In genomic region chr12:45655186-45655585, GRCh38 we compare ENCODE assay signal across 8 cellular contexts.
DNase-seq lines count a peak whose midpoint lies in the region; ATAC-seq and TF ChIP-seq lines count a peak whose summit lies in the region.

No MANE protein-coding gene starts in this region.

- H3K36me3 Mint-ChIP-seq in activated naive CD8-positive, alpha-beta T cell treated with anti-CD3 and anti-CD28 coated beads, Interleukin-2, amount 50 U/mL, for 24 hours (ENCODE audit: low read depth): no peaks in the 10 kb centered on the region

- CTCF ChIA-PET in RWPE1 (lab: Yijun Ruan, JAX): interaction anchor here (0.6 kb wide), 1 partner anchor 257 kb away, joined by 4 read pairs; no protein-coding TSS in a partner anchor

- 77 to 81% methylated on average over 5 of the region's 5 CpGs for WGBS in tibial nerve, 2 donors

- no peak for TF ChIP-seq EP300 in tibial nerve (IDR thresholded peaks at IDR 0.05)

- H3K27ac Mint-ChIP-seq in activated naive CD8-positive, alpha-beta T cell treated with anti-CD3 and anti-CD28 coated beads, Interleukin-2, amount 50 U/mL, for 24 hours: no peak overlapping the region

- ATAC-seq in HG02973 (IDR thresholded peaks at IDR 0.05; ENCODE audit: unreplicated experiment): peak; percentile 94
- ATAC-seq in activated naive CD8-positive, alpha-beta T cell treated with anti-CD3 and anti-CD28 coated beads, Interleukin-2, amount 50 U/mL, for 24 hours: peak; percentile 97

- no peak for TF ChIP-seq POLR2A in tibial nerve (IDR thresholded peaks at IDR 0.05)

- H3K27me3 Mint-ChIP-seq in activated naive CD8-positive, alpha-beta T cell treated with anti-CD3 and anti-CD28 coated beads, Interleukin-2, amount 50 U/mL, for 24 hours: peaks cover 2% of the 10 kb centered on the region

- no peaks in the 10 kb centered on the region for H3K36me3 ChIP-seq in tibial nerve

- H3K27ac ChIP-seq in RWPE1: no peak overlapping the region
- H3K27ac ChIP-seq in tibial nerve: no peak overlapping the region

- peaks cover 2% of the 10 kb centered on the region for H3K4me1 Mint-ChIP-seq in activated naive CD8-positive, alpha-beta T cell treated with anti-CD3 and anti-CD28 coated beads, Interleukin-2, amount 50 U/mL, for 24 hours

- POLR2A ChIA-PET in RWPE1 (lab: Yijun Ruan, JAX; ENCODE audit: low non-redundant PET): no interaction called here

- no peaks in the 10 kb centered on the region for H3K9me3 ChIP-seq in tibial nerve

- H3K27me3 ChIP-seq in tibial nerve: no peaks in the 10 kb centered on the region

- H3K4me1 ChIP-seq in tibial nerve: no peaks in the 10 kb centered on the region

- no peak overlapping the region for H3K4me3 Mint-ChIP-seq in activated naive CD8-positive, alpha-beta T cell treated with anti-CD3 and anti-CD28 coated beads, Interleukin-2, amount 50 U/mL, for 24 hours

- no peak overlapping the region for H3K4me3 ChIP-seq in tibial nerve

- DNase-seq in COR-L47 (lab: John Stamatoyannopoulos, UW) (peak; percentile 63), RWPE1 (ENCODE audit: low spot score) (peak; percentile 34), GM19238 (ENCODE audit: insufficient read length, low spot score) (no peak), tibial nerve (ENCODE audit: low spot score in 2 of 2) (no peak), T1000 (lab: John Stamatoyannopoulos, UW) (no peak)
- DNase-seq in activated naive CD8-positive, alpha-beta T cell treated with anti-CD3 and anti-CD28 coated beads, Interleukin-2, amount 50 U/mL, for 24 hours: peak; percentile 20
- DNase-seq in stimulated activated CD4-positive, alpha-beta T cell treated with anti-CD3 and anti-CD28 coated beads, Interleukin-12 subunit alpha, Interleukin-12 subunit beta, amount 100 ng/mL, for 4 hours: peak; percentile 7

- no peaks in the 10 kb centered on the region for H3K9me3 Mint-ChIP-seq in activated naive CD8-positive, alpha-beta T cell treated with anti-CD3 and anti-CD28 coated beads, Interleukin-2, amount 50 U/mL, for 24 hours

- TF ChIP-seq CTCF in RWPE1 (conservative IDR thresholded peaks at IDR 0.05; ENCODE audit: low read depth) (no peak), tibial nerve (IDR thresholded peaks at IDR 0.05) (no peak)

Comparison
In these comparisons a context has a peak if more than half of its experiments do, and no peak if none do; other contexts are left out.
1. DNase-seq: peak in COR-L47 (single experiment), RWPE1 (single experiment), activated naive CD8-positive, alpha-beta T cell treated with anti-CD3 and anti-CD28 coated beads, Interleukin-2, amount 50 U/mL, for 24 hours (single experiment) and stimulated activated CD4-positive, alpha-beta T cell treated with anti-CD3 and anti-CD28 coated beads, Interleukin-12 subunit alpha, Interleukin-12 subunit beta, amount 100 ng/mL, for 4 hours (single experiment); none in GM19238 (single experiment), tibial nerve (0 of 2) and T1000 (single experiment).